11 cellular contexts compared by ENCODE assay signal in genomic region chr3:122031123-122031468, GRCh38. TPM values are rescaled to one million over a fixed set of nuclear protein-coding genes. Genes with fewer than 3 reads are reported as not detected.
DNase-seq lines count a peak whose midpoint lies in the region; ATAC-seq, FAIRE-seq and TF ChIP-seq lines count a peak whose summit lies in the region.
"Had no signal": no experiment of that assay in that cellular context is flagged by ENCODE, and none has a peak within 500 bp of the region (broad histone marks: within the 10 kb centered on the region; RNA-seq: fewer than 3 reads in every experiment).

No MANE protein-coding gene starts in this region.

- WGBS in GM23248 (ENCODE audit: low coverage in 1 of 2, low lambda C conversion rate in 2 of 2, missing lambda C conversion rate in 2 of 2), 2 experiments, result 8 to 11% methylated on average over 1 of the region's 1 CpG
- 0% methylated on average over 1 of the region's 1 CpG for WGBS in GM12878 (ENCODE audit: insufficient coverage, insufficient replicate concordance, low lambda C conversion rate, missing lambda C conversion rate)

- H2AFZ ChIP-seq in GM23248 (0 out of 2 replicates have a peak overlapping the region, but pooled peaks have one; percentile 1), GM12878 (ENCODE audit: control insufficient read depth, low read depth, low read length) (peak overlapping the region; percentile 56)

- SMC1A ChIA-PET in GM12878 (lab: Charles Lee; ENCODE audit: uncharacterized antibody, unreplicated experiment), result interaction anchor here (0.8 to 3.0 kb wide), 22 partner anchors 9 to 544 kb away, joined by 3 to 30 read pairs (median 4); partner anchors contain the start of genes CD86 and ILDR1

- no peak overlapping the region for H3K4me3 Mint-ChIP-seq in chondrocyte (ENCODE audit: unreplicated experiment)
- no peak overlapping the region for H3K4me3 Mint-ChIP-seq in naive thymus-derived CD4-positive, alpha-beta T cell

- 0 out of 2 replicates have a peak, but pooled peaks cover 3% of the 10 kb centered on the region for H3K27me3 ChIP-seq in GM23248 (replicated peaks; ENCODE audit: insufficient read depth)
- H3K27me3 ChIP-seq in GM12878 (replicated peaks in 1 of 2; ENCODE audit: control insufficient read depth in 2 of 2, insufficient read depth in 2 of 2, low read length in 1 of 2), result no peaks in the 10 kb centered on the region
- no peaks in the 10 kb centered on the region for H3K27me3 ChIP-seq in naive thymus-derived CD4-positive, alpha-beta T cell (ENCODE audit: control insufficient read depth in 2 of 2, insufficient read depth in 2 of 2, low read length in 2 of 2)
- H3K27me3 ChIP-seq: cardiac muscle cell had no signal

- ATAC-seq in GM19025 (IDR thresholded peaks at IDR 0.05; ENCODE audit: low read depth, unreplicated experiment) (peak; percentile 34), HG03354 (IDR thresholded peaks at IDR 0.05; ENCODE audit: poor library complexity, severe bottlenecking, unreplicated experiment) (peak; percentile 48), GM12878 (peak; percentile 62)
- ATAC-seq in naive thymus-derived CD4-positive, alpha-beta T cell, result no peak
- ATAC-seq: left ventricle myocardium superior had no signal

- TF ChIP-seq EP300 in GM12878 (IDR thresholded peaks at IDR 0.05; ENCODE audit: borderline replicate concordance in 1 of 2, control insufficient read depth in 1 of 2, low read depth in 2 of 2, low read length in 2 of 2), result no peak

- TF ChIP-seq CTCF in GM12878 (IDR thresholded peaks at IDR 0.05 in 2 of 3, conservative IDR thresholded peaks at IDR 0.05 in 1 of 3; ENCODE audit: control insufficient read depth in 2 of 3, extremely low read depth in 1 of 3, insufficient read depth in 1 of 3, low read depth in 3 of 3, low read length in 3 of 3) (no peak), chondrocyte (IDR thresholded peaks at IDR 0.05) (no peak)

- H3K4me3 ChIP-seq in GM23248, result no peak overlapping the region
- H3K4me3 ChIP-seq in GM12878, result peak overlapping the region; percentile 41
- H3K4me3 ChIP-seq in naive thymus-derived CD4-positive, alpha-beta T cell (ENCODE audit: low read length), result no peak overlapping the region
- H3K4me3 ChIP-seq: cardiac muscle cell had no signal

- in situ Hi-C loops in GM23248 (cut with MboI) (no loop called here), GM12878 (cut with MboI) (no loop called here)

- RAD21 ChIA-PET in GM12878 (lab: Charles Lee; ENCODE audit: unreplicated experiment), result interaction anchor here (0.5 to 2.5 kb wide), 20 partner anchors 10 to 1811 kb away, joined by 3 to 31 read pairs (median 6); partner anchors contain the start of genes CD86 and ILDR1

- H3K4me1 Mint-ChIP-seq in chondrocyte (ENCODE audit: low read depth), result no peaks in the 10 kb centered on the region
- peaks cover 0 to 19% (median 4%) of the 10 kb centered on the region in 7 donors for H3K4me1 Mint-ChIP-seq in naive thymus-derived CD4-positive, alpha-beta T cell

- no peak for TF ChIP-seq RAD21 in GM12878 (IDR thresholded peaks at IDR 0.05; ENCODE audit: insufficient read depth, low read depth, low read length)

- H3K79me2 ChIP-seq in GM23248 (ENCODE audit: insufficient read depth) (no peaks in the 10 kb centered on the region), GM12878 (ENCODE audit: control insufficient read depth, insufficient read depth, low read length) (peaks cover 12% of the 10 kb centered on the region)

- H3K27ac ChIP-seq in GM23248 (no peak overlapping the region), GM12878 (ENCODE audit: control insufficient read depth, insufficient read depth) (peak overlapping the region; percentile 89)
- H3K27ac ChIP-seq in naive thymus-derived CD4-positive, alpha-beta T cell (ENCODE audit: low read depth, low read length), result no peak overlapping the region
- H3K27ac ChIP-seq: cardiac muscle cell had no signal

- peak; percentile 35 for FAIRE-seq in GM12878 (lab: Jason Lieb, UNC)

- H3K36me3 Mint-ChIP-seq in chondrocyte (ENCODE audit: low read depth), result no peaks in the 10 kb centered on the region
- peaks cover 0 to 18% (median 0%) of the 10 kb centered on the region in 5 donors for H3K36me3 Mint-ChIP-seq in naive thymus-derived CD4-positive, alpha-beta T cell

- no TSS peak for BruUV-seq in GM12878 (replicated peaks; lab: Mats Ljungman, UMichigan)

- no peaks in the 10 kb centered on the region for H3K4me1 ChIP-seq in GM23248 (ENCODE audit: insufficient read depth)
- peaks cover 32% of the 10 kb centered on the region for H3K4me1 ChIP-seq in GM12878 (ENCODE audit: control insufficient read depth, insufficient read depth, low read length)
- no peaks in the 10 kb centered on the region for H3K4me1 ChIP-seq in naive thymus-derived CD4-positive, alpha-beta T cell (ENCODE audit: control insufficient read depth in 2 of 2, insufficient read depth in 2 of 2, low read length in 2 of 2)

- H3K27ac Mint-ChIP-seq in chondrocyte (ENCODE audit: unreplicated experiment), result no peak overlapping the region
- H3K27ac Mint-ChIP-seq in naive thymus-derived CD4-positive, alpha-beta T cell, result peak overlapping the region in 1 of 9 donors; percentile 79

- H3K4me2 ChIP-seq in GM23248 (ENCODE audit: unreplicated experiment), result no peak overlapping the region
- peak overlapping the region; percentile 82 for H3K4me2 ChIP-seq in GM12878 (ENCODE audit: control insufficient read depth, insufficient read depth)

- DNase-seq in GM23248 (no peak), GM12878 (ENCODE audit: low read depth, low spot score) (no peak), chondrocyte (ENCODE audit: low spot score) (no peak), NCI-H1694 (lab: John Stamatoyannopoulos, UW) (no peak)
- no peak for DNase-seq in naive thymus-derived CD4-positive, alpha-beta T cell
- DNase-seq: left ventricle myocardium superior had no signal

- H4K20me1 ChIP-seq in GM23248 (ENCODE audit: insufficient read depth) (no peaks in the 10 kb centered on the region), GM12878 (ENCODE audit: control insufficient read depth, insufficient read depth) (no peaks in the 10 kb centered on the region)

- no peaks in the 10 kb centered on the region for H3K9me2 ChIP-seq in GM23248 (ENCODE audit: insufficient read depth)

- no peak for TF ChIP-seq POLR2A in GM12878 (IDR thresholded peaks at IDR 0.05; ENCODE audit: low read depth, low read length)

- H3K9ac ChIP-seq in GM23248 (no peak overlapping the region), GM12878 (ENCODE audit: control insufficient read depth, insufficient read depth, low read length) (peak overlapping the region; percentile 60; the same call in 1 of the 2 replicates)

- no peaks in the 10 kb centered on the region for H3F3A ChIP-seq in GM23248 (ENCODE audit: insufficient read depth)

- POLR2A ChIA-PET in GM12878 (lab: Charles Lee), result interaction anchor here (1.0 to 2.2 kb wide), 9 partner anchors 11 to 50 kb away, joined by 3 to 14 read pairs (median 4); partner anchors contain the start of gene ILDR1
- POLR2A ChIA-PET in naive thymus-derived CD4-positive, alpha-beta T cell (lab: Charles Lee), result no interaction called here

- peaks cover 7% of the 10 kb centered on the region for H3K9me3 Mint-ChIP-seq in chondrocyte (ENCODE audit: low read depth)
- H3K9me3 Mint-ChIP-seq in naive thymus-derived CD4-positive, alpha-beta T cell, result peaks cover 5 to 22% (median 13%) of the 10 kb centered on the region in 11 donors

- no peaks in the 10 kb centered on the region for H3K36me3 ChIP-seq in GM23248 (ENCODE audit: low read depth)
- peaks cover 0 to 6% of the 10 kb centered on the region in 2 experiments; a peak in 3 of 4 replicates for H3K36me3 ChIP-seq in GM12878 (ENCODE audit: control insufficient read depth in 2 of 2, insufficient read depth in 2 of 2, low read length in 1 of 2)
- H3K36me3 ChIP-seq in naive thymus-derived CD4-positive, alpha-beta T cell (ENCODE audit: control insufficient read depth in 2 of 3, insufficient read depth in 3 of 3, low read length in 3 of 3), result no peaks in the 10 kb centered on the region
- H3K36me3 ChIP-seq: cardiac muscle cell had no signal

- CTCF ChIA-PET in GM12878 (lab: Yijun Ruan, JAX), result interaction anchor here (0.8 to 2.8 kb wide), 8 partner anchors 11 to 70 kb away, joined by 3 to 14 read pairs (median 6); no protein-coding TSS in a partner anchor
- CTCF ChIA-PET in naive thymus-derived CD4-positive, alpha-beta T cell (lab: Charles Lee), result interaction anchor here (1.0 kb wide), 1 partner anchor 33 kb away, joined by 3 read pairs; no protein-coding TSS in a partner anchor

- H3K9me3 ChIP-seq in GM23248 (ENCODE audit: low read depth) (no peaks in the 10 kb centered on the region), GM12878 (replicated peaks; ENCODE audit: control insufficient read depth, insufficient read depth, low read length) (peaks cover 38% of the 10 kb centered on the region)
- H3K9me3 ChIP-seq in naive thymus-derived CD4-positive, alpha-beta T cell (ENCODE audit: control insufficient read depth in 2 of 3, low read length in 3 of 3), result no peaks in the 10 kb centered on the region

- intact Hi-C loops in GM12878 (cut with micrococcal nuclease; ENCODE audit: unreplicated experiment), result loop anchor here (2.0 to 5.0 kb wide), 2 partner anchors 34 to 44 kb away; no protein-coding TSS in a partner anchor
- intact Hi-C loops in naive thymus-derived CD4-positive, alpha-beta T cell (cut with micrococcal nuclease), result no loop called here

- peaks cover 3% of the 10 kb centered on the region for H3K27me3 Mint-ChIP-seq in chondrocyte (ENCODE audit: low read depth)
- H3K27me3 Mint-ChIP-seq in naive thymus-derived CD4-positive, alpha-beta T cell, result peaks cover 2 to 20% (median 9%) of the 10 kb centered on the region in 5 donors

RNA-seq across cellular contexts. Expression of gene ILDR1, which starts 9.0 kb away (rescaled TPM):
- total RNA-seq in GM23248 (2014; rRNA removed; shearing (Covaris generic)), result not detected in 2 replicates
- polyA plus RNA-seq in GM23248 (2016; fragmentation: Nextera tagmentation; extraction: Ambion mirVana) (not detected in 2 replicates), GM12878 (2011; rRNA removed) (12.0 and 12.4 TPM in 2 replicates), GM12878 (2014; fragmentation: Illumina TruSeq; extraction: Trizol) (5.6 and 6.2 TPM in 2 replicates), GM12878 (2014; fragmentation: Nextera tagmentation; extraction: Ambion mirVana) (1 to 10 TPM; 1.3 to 1.8 TPM), GM12878 (2014; rRNA removed) (7.9 and 8.2 TPM in 2 replicates), GM12878 (2016; fragmentation: Nextera tagmentation; extraction: Ambion mirVana) (1 to 10 TPM; 6.6 to 7.5 TPM)
- total RNA-seq in GM12878 (2013; cell fraction: nucleolus; rRNA removed), result 20.8 and 24.7 TPM in 2 replicates
- total RNA-seq in GM12878 (2014; rRNA removed) (8.4 and 9.7 TPM in 2 replicates), GM12878 (2014; rRNA removed; fragmentation: Illumina TruSeq; extraction: Trizol) (5.1 and 5.3 TPM in 2 replicates), GM12878 (2021) (7.4 and 7.8 TPM in 2 replicates), chondrocyte (not detected in 3 replicates)
- 2.3 TPM for polyA plus RNA-seq in GM12878 (2011; ENCODE audit: low read depth)
- polyA plus RNA-seq in GM12878 (2011; cell fraction: cytosol; rRNA removed), result 15.0 and 17.7 TPM in 2 replicates
- polyA plus RNA-seq in GM12878 (2011; cell fraction: nucleus; rRNA removed), result 12.5 and 16.8 TPM in 2 replicates
- polyA plus RNA-seq in GM12878 (2012), result 4.5 and 7.5 TPM in 2 replicates
- polyA minus RNA-seq in GM12878 (2011; rRNA and poly(A)+ RNA removed), result 45.2 and 60.4 TPM in 2 replicates
- polyA minus RNA-seq in GM12878 (2011; cell fraction: cytosol; rRNA and poly(A)+ RNA removed), result 9.6 and 15.1 TPM in 2 replicates
- polyA minus RNA-seq in GM12878 (2011; cell fraction: nucleus; rRNA and poly(A)+ RNA removed), result 20.7 and 37.2 TPM in 2 replicates
- under 1 TPM in 2 of 5 experiments, not detected in 3; 0.19 to 0.31 TPM for total RNA-seq in naive thymus-derived CD4-positive, alpha-beta T cell
- not detected for polyA plus RNA-seq in naive thymus-derived CD4-positive, alpha-beta T cell
- total RNA-seq: pulmonary artery endothelial cell had no signal
- polyA plus RNA-seq: cardiac muscle cell had no signal

RNA-seq across cellular contexts. Expression of gene CD86, which starts 24.1 kb away (rescaled TPM):
- total RNA-seq in GM23248 (2014; rRNA removed; shearing (Covaris generic)), result not detected in 2 replicates
- polyA plus RNA-seq in GM23248 (2016; fragmentation: Nextera tagmentation; extraction: Ambion mirVana) (not detected in 2 replicates), GM12878 (2011; rRNA removed) (100 and 126 TPM in 2 replicates), GM12878 (2014; fragmentation: Illumina TruSeq; extraction: Trizol) (75.1 and 112 TPM in 2 replicates), GM12878 (2014; fragmentation: Nextera tagmentation; extraction: Ambion mirVana) (10 to 100 TPM; 68.0 to 79.5 TPM), GM12878 (2014; rRNA removed) (40.6 and 50.0 TPM in 2 replicates), GM12878 (2016; fragmentation: Nextera tagmentation; extraction: Ambion mirVana) (10 to 100 TPM; 48.5 to 53.5 TPM)
- total RNA-seq in GM12878 (2013; cell fraction: nucleolus; rRNA removed), result 126 and 130 TPM in 2 replicates
- total RNA-seq in GM12878 (2014; rRNA removed) (40.9 and 50.5 TPM in 2 replicates), GM12878 (2014; rRNA removed; fragmentation: Illumina TruSeq; extraction: Trizol) (57.6 and 58.8 TPM in 2 replicates), GM12878 (2021) (41.9 and 49.8 TPM in 2 replicates), chondrocyte (not detected in 3 replicates)
- 18.9 TPM for polyA plus RNA-seq in GM12878 (2011; ENCODE audit: low read depth)
- 49.2 and 59.8 TPM in 2 replicates for polyA plus RNA-seq in GM12878 (2011; cell fraction: cytosol; rRNA removed)
- polyA plus RNA-seq in GM12878 (2011; cell fraction: nucleus; rRNA removed), result 32.9 and 37.0 TPM in 2 replicates
- 18.5 and 26.0 TPM in 2 replicates for polyA plus RNA-seq in GM12878 (2012)
- 63.2 and 76.4 TPM in 2 replicates for polyA minus RNA-seq in GM12878 (2011; rRNA and poly(A)+ RNA removed)
- polyA minus RNA-seq in GM12878 (2011; cell fraction: cytosol; rRNA and poly(A)+ RNA removed), result 14.0 and 20.2 TPM in 2 replicates
- 45.3 and 52.9 TPM in 2 replicates for polyA minus RNA-seq in GM12878 (2011; cell fraction: nucleus; rRNA and poly(A)+ RNA removed)
- total RNA-seq in naive thymus-derived CD4-positive, alpha-beta T cell, result 10 to 100 TPM in 1 of 5 experiments, 1 to 10 TPM in 4; 1.0 to 24.0 (median 2.4) TPM
- under 1 TPM; 0.07 to 0.24 TPM for polyA plus RNA-seq in naive thymus-derived CD4-positive, alpha-beta T cell
- total RNA-seq: cardiac muscle cell, NCI-H460, pulmonary artery endothelial cell had no signal
- polyA plus RNA-seq: cardiac muscle cell had no signal
